ENCODE assay signal across 1 cellular context in genomic region chr9:137519553-137519952, GRCh38.
TF ChIP-seq lines count a peak whose summit lies in the region.

No MANE protein-coding gene starts in this region.

TF ChIP-seq in K562, 482 proteins besides CTCF, POLR2A, EP300 and RAD21:
- TF ChIP-seq BHLHE40 (IDR thresholded peaks at IDR 0.05; ENCODE audit: low read length) (peak; percentile 49), SIN3A (IDR thresholded peaks at IDR 0.05; ENCODE audit: borderline replicate concordance in 2 of 2, control insufficient read depth in 1 of 2, low read depth in 2 of 2, low read length in 2 of 2) (no peak)
TF ChIP-seq in K562: peak in this region for 1.
